ENCODE assay signal across 9 cellular contexts in genomic region chr1:234893725-234894630, GRCh38.
DNase-seq lines count a peak whose midpoint lies in the region; ATAC-seq and TF ChIP-seq lines count a peak whose summit lies in the region.
"Had no signal": no experiment of that assay in that cellular context is flagged by ENCODE, and none has a peak within 500 bp of the region (broad histone marks: within the 10 kb centered on the region; RNA-seq: fewer than 3 reads in every experiment).

No MANE protein-coding gene starts in this region.

- H3K36me3 ChIP-seq in IMR-90 (ENCODE audit: control insufficient read depth, insufficient read depth, low read length): no peaks in the 10 kb centered on the region
- no peaks in the 10 kb centered on the region for H3K36me3 ChIP-seq in left lung
- H3K36me3 ChIP-seq in upper lobe of right lung: no peaks in the 10 kb centered on the region
- H3K36me3 ChIP-seq in H7 (replicated peaks; ENCODE audit: control insufficient read depth, insufficient read depth, low read length): no peaks in the 10 kb centered on the region
- H3K36me3 ChIP-seq: cardiac muscle cell had no signal

- H3K27me3 ChIP-seq in IMR-90 (ENCODE audit: control insufficient read depth, insufficient read depth, low read length) (no peaks in the 10 kb centered on the region), left lung (no peaks in the 10 kb centered on the region), upper lobe of right lung (no peaks in the 10 kb centered on the region), H7 (ENCODE audit: control insufficient read depth, insufficient read depth, low read length) (no peaks in the 10 kb centered on the region)
- H3K27me3 ChIP-seq: cardiac muscle cell had no signal

- peak overlapping the region; percentile 88 for H2AK5ac ChIP-seq in IMR-90 (ENCODE audit: low read depth, low read length)

- H3K27ac Mint-ChIP-seq in activated CD4-positive, alpha-beta memory T cell treated with anti-CD3 and anti-CD28 coated beads for 36 hours: no peak overlapping the region

- no peak overlapping the region for H3K23ac ChIP-seq in IMR-90 (ENCODE audit: low read depth, low read length)

- TF ChIP-seq CTCF in IMR-90 (conservative IDR thresholded peaks at IDR 0.05; ENCODE audit: low read depth, low read length) (no peak), left lung (IDR thresholded peaks at IDR 0.05) (no peak), upper lobe of right lung (IDR thresholded peaks at IDR 0.05) (no peak)

- H4K20me1 ChIP-seq in IMR-90 (ENCODE audit: insufficient read depth, low read length): no peaks in the 10 kb centered on the region

- in situ Hi-C loops in IMR-90 (cut with MboI; ENCODE audit: low sequenced_read_pairs): no loop called here

- H3K56ac ChIP-seq in IMR-90 (ENCODE audit: extremely low read depth, insufficient read depth, low read length): no peak overlapping the region; the same call in 1 of the 2 replicates

- peak overlapping the region; percentile 63 for H4K91ac ChIP-seq in IMR-90 (ENCODE audit: insufficient read depth, low read depth, low read length)

- H2BK120ac ChIP-seq in IMR-90 (ENCODE audit: low read depth, low read length): peak overlapping the region; percentile 69

- H3K9me3 ChIP-seq in IMR-90 (ENCODE audit: control insufficient read depth, insufficient read depth, low read length): no peaks in the 10 kb centered on the region
- no peaks in the 10 kb centered on the region for H3K9me3 ChIP-seq in left lung
- H3K9me3 ChIP-seq in upper lobe of right lung: no peaks in the 10 kb centered on the region

- no peaks in the 10 kb centered on the region for H3K79me1 ChIP-seq in IMR-90 (ENCODE audit: low read depth in 1 of 2, low read length in 2 of 2)

- peak overlapping the region; percentile 33; the same call in 1 of the 2 replicates for H3K18ac ChIP-seq in IMR-90 (ENCODE audit: low read depth, low read length)

- peak overlapping the region; percentile 8; the same call in 1 of the 2 replicates for H3K14ac ChIP-seq in IMR-90 (replicated peaks; ENCODE audit: low read depth, low read length)

- H3K9me3 Mint-ChIP-seq in activated CD4-positive, alpha-beta memory T cell treated with anti-CD3 and anti-CD28 coated beads for 36 hours: no peaks in the 10 kb centered on the region

- TF ChIP-seq POLR2A in IMR-90 (IDR thresholded peaks at IDR 0.05; ENCODE audit: low read depth, low read length): no peak

- peak overlapping the region; percentile 21 for H2AK9ac ChIP-seq in IMR-90 (replicated peaks; ENCODE audit: low read depth, low read length, poor library complexity)

- H3K27me3 Mint-ChIP-seq in activated CD4-positive, alpha-beta memory T cell treated with anti-CD3 and anti-CD28 coated beads for 36 hours: no peaks in the 10 kb centered on the region

- 79% methylated on average over 2 of the region's 11 CpGs; no CpG with 5 or more reads in 1 of the 2 experiments for WGBS in IMR-90 (ENCODE audit: extremely low coverage in 2 of 2, insufficient read length in 1 of 2), 2 experiments

- POLR2A ChIA-PET in IMR-90 (lab: Charles Lee; ENCODE audit: unreplicated experiment): no interaction called here
- POLR2A ChIA-PET in activated CD4-positive, alpha-beta memory T cell treated with anti-CD3 and anti-CD28 coated beads for 36 hours (lab: Charles Lee): no interaction called here

- no peak overlapping the region; the same call in 1 of the 2 replicates for H4K5ac ChIP-seq in IMR-90 (ENCODE audit: low read depth, low read length)

- H3K4me3 ChIP-seq in IMR-90 (ENCODE audit: insufficient read depth, low read depth, low read length) (no peak overlapping the region), left lung (no peak overlapping the region), upper lobe of right lung (no peak overlapping the region), H7 (ENCODE audit: insufficient read depth, low read depth, low read length) (no peak overlapping the region)
- H3K4me3 ChIP-seq: cardiac muscle cell had no signal

- peak overlapping the region; percentile 91; the same call in 2 of the 3 replicates for H2BK15ac ChIP-seq in IMR-90 (ENCODE audit: low read depth, low read length)

- peak overlapping the region; percentile 29 for H2BK5ac ChIP-seq in IMR-90 (ENCODE audit: low read depth, low read length, poor library complexity, severe bottlenecking)

- peaks cover 16% of the 10 kb centered on the region for H3K4me1 Mint-ChIP-seq in activated CD4-positive, alpha-beta memory T cell treated with anti-CD3 and anti-CD28 coated beads for 36 hours (ENCODE audit: low read depth)

- BruUV-seq in IMR-90 (replicated peaks; lab: Mats Ljungman, UMichigan): no TSS peak

- H3K36me3 Mint-ChIP-seq in activated CD4-positive, alpha-beta memory T cell treated with anti-CD3 and anti-CD28 coated beads for 36 hours: no peaks in the 10 kb centered on the region

- H2BK20ac ChIP-seq in IMR-90 (ENCODE audit: low read depth, low read length): peak overlapping the region; percentile 76

- dilution Hi-C loops in IMR-90 (cut with HindIII; ENCODE audit: low sequenced_read_pairs, unreplicated experiment): no loop called here

- ATAC-seq in IMR-90 (ENCODE audit: low read depth): peak; percentile 77
- ATAC-seq in left lung: peak; percentile 33
- peak; percentile 6 for ATAC-seq in upper lobe of right lung
- ATAC-seq in GM18511 (IDR thresholded peaks at IDR 0.05; ENCODE audit: unreplicated experiment): no peak
- ATAC-seq in HG03135 (IDR thresholded peaks at IDR 0.05; ENCODE audit: unreplicated experiment): no peak

- intact Hi-C loops in IMR-90 (cut with micrococcal nuclease): no loop called here
- intact Hi-C loops in activated CD4-positive, alpha-beta memory T cell treated with anti-CD3 and anti-CD28 coated beads for 36 hours (cut with micrococcal nuclease): no loop called here
- intact Hi-C loops in left lung (cut with DNase I): no loop called here
- intact Hi-C loops in upper lobe of right lung (cut with DNase I): no loop called here

- peak overlapping the region; percentile 84 for H3K4ac ChIP-seq in IMR-90 (ENCODE audit: low read depth, low read length)

- H3K9ac ChIP-seq in IMR-90 (ENCODE audit: low read depth, low read length): no peak overlapping the region

- H3K9me1 ChIP-seq in IMR-90 (ENCODE audit: insufficient read depth, low read length): peaks cover 9% of the 10 kb centered on the region

- H3K27ac ChIP-seq in IMR-90 (ENCODE audit: insufficient read depth, low read length): no peak overlapping the region; the same call in 1 of the 2 replicates
- H3K27ac ChIP-seq in left lung: peak overlapping the region; percentile 23 to 27
- H3K27ac ChIP-seq in upper lobe of right lung: peak overlapping the region; percentile 33
- H3K27ac ChIP-seq: cardiac muscle cell had no signal

- DNase-seq in COR-L47 (lab: John Stamatoyannopoulos, UW) (peak; percentile 76), IMR-90 (peak; percentile 80), left lung (no peak), upper lobe of right lung (no peak), H7 (no peak)
- peak; percentile 79 for DNase-seq in activated CD4-positive, alpha-beta memory T cell treated with anti-CD3 and anti-CD28 coated beads for 36 hours

- peak overlapping the region; percentile 74 for H2AFZ ChIP-seq in IMR-90 (replicated peaks; ENCODE audit: low read length, poor library complexity)

- peak overlapping the region; percentile 25 to 69; a peak in 3 of 4 replicates for H4K8ac ChIP-seq in IMR-90 (ENCODE audit: low read depth in 2 of 2, low read length in 2 of 2)

- H3K4me2 ChIP-seq in IMR-90 (ENCODE audit: low read depth, low read length): no peak overlapping the region

- CTCF ChIA-PET in IMR-90 (lab: Yijun Ruan, JAX): interaction anchor here (0.7 to 0.9 kb wide), 2 partner anchors 13 to 22 kb away, joined by 3 read pairs; no protein-coding TSS in a partner anchor
- CTCF ChIA-PET in activated CD4-positive, alpha-beta memory T cell treated with anti-CD3 and anti-CD28 coated beads for 36 hours (lab: Charles Lee): interaction anchor here (0.6 to 0.9 kb wide), 2 partner anchors 51 to 52 kb away, joined by 3 to 4 read pairs; no protein-coding TSS in a partner anchor

- H3K4me1 ChIP-seq in IMR-90 (ENCODE audit: control insufficient read depth, insufficient read depth, low read length): peaks cover 8% of the 10 kb centered on the region
- peaks cover 7 to 13% of the 10 kb centered on the region in 2 donors for H3K4me1 ChIP-seq in left lung
- H3K4me1 ChIP-seq in upper lobe of right lung: peaks cover 17% of the 10 kb centered on the region

- TF ChIP-seq RAD21 in IMR-90 (IDR thresholded peaks at IDR 0.05; ENCODE audit: low read length): peak; percentile 20; the same call in 1 of the 2 replicates

- no peak overlapping the region for H3K4me3 Mint-ChIP-seq in activated CD4-positive, alpha-beta memory T cell treated with anti-CD3 and anti-CD28 coated beads for 36 hours

TF ChIP-seq in IMR-90, 13 proteins besides CTCF, POLR2A, EP300 and RAD21 (continues in another document):
- TF ChIP-seq MXI1 (IDR thresholded peaks at IDR 0.05; ENCODE audit: borderline replicate concordance, low read depth, low read length) (no peak), RFX5 (IDR thresholded peaks at IDR 0.05; ENCODE audit: low read depth, low read length) (no peak), BHLHE40 (IDR thresholded peaks at IDR 0.05; ENCODE audit: low read depth, low read length) (no peak), MAFK (IDR thresholded peaks at IDR 0.05; ENCODE audit: low read depth, low read length) (0 out of 2 replicates have a peak, but pooled peaks have one; percentile 31), USF2 (IDR thresholded peaks at IDR 0.05; ENCODE audit: low read depth, low read length) (no peak), NFE2L2 (IDR thresholded peaks at IDR 0.05; ENCODE audit: low read depth, low read length) (peak; percentile 49; the same call in 1 of the 2 replicates), FOS (IDR thresholded peaks at IDR 0.05; ENCODE audit: low read depth, low read length) (peak; percentile 73), RCOR1 (IDR thresholded peaks at IDR 0.05; ENCODE audit: insufficient replicate concordance, low read length) (no peak), SMC3 (IDR thresholded peaks at IDR 0.05; ENCODE audit: low read depth, low read length) (no peak)

Comparison
In these comparisons a context has a peak if more than half of its experiments do, and no peak if none do; other contexts are left out.
1. DNase-seq: peak in COR-L47 (single experiment), IMR-90 (single experiment) and activated CD4-positive, alpha-beta memory T cell treated with anti-CD3 and anti-CD28 coated beads for 36 hours (single experiment); none in left lung (0 of 2), upper lobe of right lung (single experiment) and H7 (single experiment).
2. ATAC-seq: peak in IMR-90 (single experiment), left lung (single experiment) and upper lobe of right lung (single experiment); none in GM18511 (single experiment) and HG03135 (single experiment).